ENCODE assay signal across 9 cellular contexts in genomic region chr14:100165825-100166520, GRCh38. TPM values are rescaled to one million over a fixed set of nuclear protein-coding genes. Genes with fewer than 3 reads are reported as not detected.
DNase-seq lines count a peak whose midpoint lies in the region; ATAC-seq and TF ChIP-seq lines count a peak whose summit lies in the region.
"Had no signal": no experiment of that assay in that cellular context is flagged by ENCODE, and none has a peak within 500 bp of the region (broad histone marks: within the 10 kb centered on the region; RNA-seq: fewer than 3 reads in every experiment).

No MANE protein-coding gene starts in this region.

- no peaks in the 10 kb centered on the region for H3F3A ChIP-seq in MM.1S (ENCODE audit: insufficient read depth, low read length)

- no peaks in the 10 kb centered on the region for H3K79me2 ChIP-seq in MM.1S (ENCODE audit: low read length)
- H3K79me2 ChIP-seq in parathyroid adenoma: no peaks in the 10 kb centered on the region

- no peak for ATAC-seq in CD4-positive, CD25-positive, alpha-beta regulatory T cell (ENCODE audit: low read depth in 2 of 2)
- no peak for ATAC-seq in HG02763 (IDR thresholded peaks at IDR 0.05; ENCODE audit: unreplicated experiment)

- no peak for TF ChIP-seq CTCF in MM.1S (IDR thresholded peaks at IDR 0.05; ENCODE audit: low read length)
- no peak for TF ChIP-seq CTCF in parathyroid adenoma (IDR thresholded peaks at IDR 0.05)

- H3K9ac ChIP-seq in MM.1S (ENCODE audit: low read length) (no peak overlapping the region), parathyroid adenoma (no peak overlapping the region)

- no peaks in the 10 kb centered on the region for H3K9me3 Mint-ChIP-seq in CD4-positive, CD25-positive, alpha-beta regulatory T cell

- peak overlapping the region; percentile 41 for H3K4me3 ChIP-seq in CD4-positive, CD25-positive, alpha-beta regulatory T cell (ENCODE audit: low read depth, low read length)
- H3K4me3 ChIP-seq in MM.1S (ENCODE audit: low read length): peak overlapping the region; percentile 24; the same call in 1 of the 2 replicates
- H3K4me3 ChIP-seq in esophagus (ENCODE audit: low read depth in 1 of 2, low read length in 2 of 2): peak overlapping the region; percentile 10 to 22
- H3K4me3 ChIP-seq in parathyroid adenoma (ENCODE audit: low read depth, low read length): no peak overlapping the region

- H3K27me3 Mint-ChIP-seq in CD4-positive, CD25-positive, alpha-beta regulatory T cell: peaks cover 32% of the 10 kb centered on the region

- peaks cover 0 to 14% (median 6%) of the 10 kb centered on the region in 4 donors for H3K4me1 Mint-ChIP-seq in CD4-positive, CD25-positive, alpha-beta regulatory T cell

- H3K36me3 Mint-ChIP-seq in CD4-positive, CD25-positive, alpha-beta regulatory T cell: no peaks in the 10 kb centered on the region

- H3K36me3 ChIP-seq in CD4-positive, CD25-positive, alpha-beta regulatory T cell (ENCODE audit: control insufficient read depth, insufficient read depth, low read length): no peaks in the 10 kb centered on the region
- H3K36me3 ChIP-seq in MM.1S (replicated peaks; ENCODE audit: insufficient read depth, low read length) (no peaks in the 10 kb centered on the region), esophagus (ENCODE audit: control insufficient read depth in 2 of 2, insufficient read depth in 2 of 2, low read length in 1 of 2) (no peaks in the 10 kb centered on the region), parathyroid adenoma (ENCODE audit: control insufficient read depth, insufficient read depth, low read length) (no peaks in the 10 kb centered on the region)

- no peaks in the 10 kb centered on the region for H3K9me2 ChIP-seq in MM.1S (replicated peaks; ENCODE audit: insufficient read depth, low read length)

- peak overlapping the region; percentile 47; the same call in 1 of the 2 replicates for H3K4me2 ChIP-seq in MM.1S (ENCODE audit: low read depth, low read length)
- peak overlapping the region; percentile 50 for H3K4me2 ChIP-seq in parathyroid adenoma (ENCODE audit: low read length)

- no peak overlapping the region for H3K27ac ChIP-seq in CD4-positive, CD25-positive, alpha-beta regulatory T cell (ENCODE audit: insufficient read depth, low read length, poor library complexity, severe bottlenecking)
- H3K27ac ChIP-seq in MM.1S (ENCODE audit: low read length) (no peak overlapping the region), esophagus (ENCODE audit: low read depth in 2 of 2, low read length in 1 of 2) (no peak overlapping the region), parathyroid adenoma (no peak overlapping the region)

- no peaks in the 10 kb centered on the region for H3K9me3 ChIP-seq in CD4-positive, CD25-positive, alpha-beta regulatory T cell (ENCODE audit: control insufficient read depth in 2 of 2, low read length in 2 of 2)
- H3K9me3 ChIP-seq in MM.1S (replicated peaks; ENCODE audit: insufficient read depth, low read length): no peaks in the 10 kb centered on the region
- H3K9me3 ChIP-seq in esophagus (ENCODE audit: control insufficient read depth in 2 of 2, insufficient read depth in 1 of 2, low read depth in 1 of 2, low read length in 1 of 2): no peaks in the 10 kb centered on the region
- no peaks in the 10 kb centered on the region for H3K9me3 ChIP-seq in parathyroid adenoma (ENCODE audit: control insufficient read depth, low read length)

- whole genome bisulfite sequencing in esophagus, 2 donors: 27 to 30% methylated on average over 12 to 17 of the region's 17 CpGs

- H2AFZ ChIP-seq in MM.1S (ENCODE audit: low read length) (no peak overlapping the region), parathyroid adenoma (peak overlapping the region; percentile 66)

- peak overlapping the region in 3 of 4 donors; percentile 68 to 80 (median 70) for H3K4me3 Mint-ChIP-seq in CD4-positive, CD25-positive, alpha-beta regulatory T cell

- peak overlapping the region in 1 of 3 donors; percentile 43 for H3K27ac Mint-ChIP-seq in CD4-positive, CD25-positive, alpha-beta regulatory T cell

- no peaks in the 10 kb centered on the region for H4K20me1 ChIP-seq in MM.1S (ENCODE audit: insufficient read depth, low read length)

- H3K4me1 ChIP-seq in CD4-positive, CD25-positive, alpha-beta regulatory T cell (ENCODE audit: control insufficient read depth, insufficient read depth, low read length, poor library complexity, severe bottlenecking): peaks cover 9% of the 10 kb centered on the region
- H3K4me1 ChIP-seq in MM.1S (ENCODE audit: low read length): no peaks in the 10 kb centered on the region
- H3K4me1 ChIP-seq in esophagus (ENCODE audit: control insufficient read depth in 2 of 2, insufficient read depth in 2 of 2, low read length in 1 of 2): peaks cover 3 to 5% of the 10 kb centered on the region in 2 donors
- H3K4me1 ChIP-seq in parathyroid adenoma: no peaks in the 10 kb centered on the region

- DNase-seq in CD4-positive, CD25-positive, alpha-beta regulatory T cell: no peak
- no peak for DNase-seq in MM.1S
- no peak for DNase-seq in effector CD8-positive, alpha-beta T cell (lab: John Stamatoyannopoulos, UW)
- DNase-seq in NCI-H345 (lab: John Stamatoyannopoulos, UW): no peak
- DNase-seq in NCI-H1417 (lab: John Stamatoyannopoulos, UW): no peak
- DNase-seq: stimulated activated CD4-positive, alpha-beta T cell treated with anti-CD3 and anti-CD28 coated beads, Interleukin-1b, Interleukin-23, amount 100 ng/mL, for 48 hours had no signal

- no peaks in the 10 kb centered on the region for H3K27me3 ChIP-seq in CD4-positive, CD25-positive, alpha-beta regulatory T cell (ENCODE audit: control insufficient read depth, insufficient read depth, low read length)
- H3K27me3 ChIP-seq in MM.1S (replicated peaks; ENCODE audit: insufficient read depth, low read length): peaks cover 3% of the 10 kb centered on the region; the same call in 1 of the 2 replicates
- no peaks in the 10 kb centered on the region for H3K27me3 ChIP-seq in esophagus (ENCODE audit: control insufficient read depth in 1 of 2, insufficient read depth in 2 of 2, low read length in 2 of 2)
- H3K27me3 ChIP-seq in parathyroid adenoma (ENCODE audit: control insufficient read depth, insufficient read depth, low read length): no peaks in the 10 kb centered on the region

RNA-seq across cellular contexts. Expression of gene DEGS2, which starts 6.5 kb away (rescaled TPM):
- total RNA-seq in CD4-positive, CD25-positive, alpha-beta regulatory T cell: not detected
- under 1 TPM; 0.09 to 0.35 (median 0.17) TPM for polyA plus RNA-seq in CD4-positive, CD25-positive, alpha-beta regulatory T cell
- polyA plus RNA-seq in esophagus: 10 to 100 TPM; 24.7 to 41.8 TPM

Comparison
In these comparisons a context has a peak if more than half of its experiments do, and no peak if none do; other contexts are left out.
1. RNA of gene DEGS2, which starts 6.5 kb away (polyA plus RNA-seq): 24.7 to 41.8 TPM in esophagus; 0.09 to 0.35 TPM in CD4-positive, CD25-positive, alpha-beta regulatory T cell; every median in the first group is over 10 times any median in the second.